ENCODE assay signal across 8 cellular contexts in the genomic region with DNA sequence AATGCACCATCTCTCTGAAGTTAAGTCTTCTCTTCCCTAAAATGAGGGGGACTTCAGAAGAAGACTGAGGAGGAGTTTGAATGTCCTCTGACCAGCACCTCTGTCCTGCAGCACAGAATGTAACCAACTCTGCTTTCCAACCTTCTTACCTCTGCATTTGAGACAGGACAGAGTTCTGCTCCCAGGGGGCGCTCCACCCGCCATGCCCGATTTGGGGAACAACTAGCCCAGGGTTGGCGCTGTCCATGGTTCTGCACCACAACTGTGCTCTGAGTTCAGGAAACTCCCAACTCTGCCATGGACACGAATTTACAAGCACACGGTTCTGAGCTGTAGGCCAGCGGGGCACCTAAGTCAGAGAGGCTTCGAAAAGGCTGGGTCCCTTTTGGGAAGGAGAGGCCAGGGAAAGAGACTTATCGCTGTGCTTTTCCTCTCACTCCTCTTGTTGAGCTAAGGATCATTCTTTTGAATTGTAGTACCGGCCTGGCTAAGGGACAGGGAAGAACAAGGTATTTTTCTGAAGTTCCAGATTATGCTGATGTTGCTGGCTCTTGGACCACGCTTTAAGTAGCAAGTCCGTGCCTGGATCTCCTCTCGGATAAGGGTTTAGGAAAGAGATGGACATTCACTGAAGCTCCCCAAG. TPM values are rescaled to one million over a fixed set of nuclear protein-coding genes. Genes with fewer than 3 reads are reported as not detected.
DNase-seq lines count a peak whose midpoint lies in the region; ATAC-seq and TF ChIP-seq lines count a peak whose summit lies in the region.

No MANE protein-coding gene starts in this region.

- H3K9me3 Mint-ChIP-seq in CD8-positive, alpha-beta T cell: peaks cover 14% of the 10 kb centered on the region
- peaks cover 19% of the 10 kb centered on the region for H3K9me3 Mint-ChIP-seq in chondrocyte (ENCODE audit: low read depth)

- H3K4me3 Mint-ChIP-seq in CD8-positive, alpha-beta T cell: no peak overlapping the region
- no peak overlapping the region for H3K4me3 Mint-ChIP-seq in chondrocyte (ENCODE audit: unreplicated experiment)

- no peaks in the 10 kb centered on the region for H3K36me3 ChIP-seq in CD8-positive, alpha-beta T cell (ENCODE audit: insufficient read depth, low read length)
- H3K36me3 ChIP-seq in right lobe of liver (no peaks in the 10 kb centered on the region), sigmoid colon (no peaks in the 10 kb centered on the region)

- CTCF ChIA-PET in CD8-positive, alpha-beta T cell (lab: Charles Lee): interaction anchor here (0.9 kb wide), 1 partner anchor 93 kb away, joined by 3 read pairs; no protein-coding TSS in a partner anchor

- peaks cover 26% of the 10 kb centered on the region for H3K27me3 Mint-ChIP-seq in CD8-positive, alpha-beta T cell (ENCODE audit: low read depth)
- no peaks in the 10 kb centered on the region for H3K27me3 Mint-ChIP-seq in chondrocyte (ENCODE audit: low read depth)

- DNase-seq in CD8-positive, alpha-beta T cell: peak in 6 of 7 experiments; percentile 16 to 65 (median 45)
- DNase-seq in KBM-7: peak; percentile 86
- DNase-seq in chondrocyte (ENCODE audit: low spot score): no peak
- DNase-seq in right lobe of liver: peak; percentile 67 to 79 (median 75)
- peak; percentile 16 for DNase-seq in stimulated activated CD8-positive, alpha-beta memory T cell treated with anti-CD3 and anti-CD28 coated beads, Interleukin-15, amount 100 ng/mL, for 1 hour (ENCODE audit: low read depth)
- no peak for DNase-seq in sigmoid colon

- no peaks in the 10 kb centered on the region for H3K27me3 ChIP-seq in CD8-positive, alpha-beta T cell (ENCODE audit: insufficient read depth, low read length)
- H3K27me3 ChIP-seq in right lobe of liver (no peaks in the 10 kb centered on the region), sigmoid colon (peaks cover 0 to 14% (median 0%) of the 10 kb centered on the region in 3 donors)

- peak; percentile 26 for TF ChIP-seq CTCF in CD8-positive, alpha-beta T cell (IDR thresholded peaks at IDR 0.05)
- 0 out of 2 replicates have a peak, but pooled peaks have one; percentile 14 for TF ChIP-seq CTCF in VCaP (conservative IDR thresholded peaks at IDR 0.05)
- peak; percentile 73 for TF ChIP-seq CTCF in chondrocyte (IDR thresholded peaks at IDR 0.05)
- peak; percentile 32 to 47 (median 34) for TF ChIP-seq CTCF in right lobe of liver (IDR thresholded peaks at IDR 0.05)
- TF ChIP-seq CTCF in sigmoid colon (IDR thresholded peaks at IDR 0.05): no peak

- no peak for TF ChIP-seq POLR2A in right lobe of liver (IDR thresholded peaks at IDR 0.05)
- no peak for TF ChIP-seq POLR2A in sigmoid colon (IDR thresholded peaks at IDR 0.05)

- H3K4me1 ChIP-seq in CD8-positive, alpha-beta T cell (ENCODE audit: insufficient read depth, low read length): no peaks in the 10 kb centered on the region
- H3K4me1 ChIP-seq in right lobe of liver (no peaks in the 10 kb centered on the region), sigmoid colon (no peaks in the 10 kb centered on the region)

- no peak overlapping the region for H3K27ac ChIP-seq in CD8-positive, alpha-beta T cell (ENCODE audit: low read depth, low read length)
- H3K27ac ChIP-seq in VCaP (no peak overlapping the region), right lobe of liver (no peak overlapping the region), sigmoid colon (no peak overlapping the region)

- peaks cover 3% of the 10 kb centered on the region for H3K36me3 Mint-ChIP-seq in CD8-positive, alpha-beta T cell
- H3K36me3 Mint-ChIP-seq in chondrocyte (ENCODE audit: low read depth): peaks cover 4% of the 10 kb centered on the region

- intact Hi-C loops in CD8-positive, alpha-beta T cell (cut with DNase I, micrococcal nuclease): no loop called here
- intact Hi-C loops in right lobe of liver (cut with DNase I) (no loop called here), sigmoid colon (cut with DNase I) (no loop called here)

- in situ Hi-C loops in KBM-7 (cut with MboI; ENCODE audit: low pct_unique_long_range_greater_than_20kb, low sequenced_read_pairs): no loop called here

- no peak overlapping the region for H3K4me3 ChIP-seq in CD8-positive, alpha-beta T cell (ENCODE audit: low read depth, low read length)
- H3K4me3 ChIP-seq in right lobe of liver (no peak overlapping the region), sigmoid colon (no peak overlapping the region)

- WGBS in right lobe of liver (ENCODE audit: insufficient coverage, low coverage, low lambda C conversion rate, missing lambda C conversion rate): 21% methylated on average over 10 of the region's 13 CpGs
- WGBS in sigmoid colon, 2 donors: 28 to 31% methylated on average over 13 of the region's 13 CpGs

- no peak overlapping the region for H3K27ac Mint-ChIP-seq in CD8-positive, alpha-beta T cell
- no peak overlapping the region for H3K27ac Mint-ChIP-seq in chondrocyte (ENCODE audit: unreplicated experiment)

- H3K9me3 ChIP-seq in CD8-positive, alpha-beta T cell (ENCODE audit: low read length): peaks cover 3% of the 10 kb centered on the region
- no peaks in the 10 kb centered on the region for H3K9me3 ChIP-seq in right lobe of liver
- peaks cover 0 to 5% (median 0%) of the 10 kb centered on the region in 4 donors for H3K9me3 ChIP-seq in sigmoid colon

- TF ChIP-seq EP300 in sigmoid colon (IDR thresholded peaks at IDR 0.05): no peak

- H3K4me1 Mint-ChIP-seq in CD8-positive, alpha-beta T cell (ENCODE audit: low read depth): no peaks in the 10 kb centered on the region
- no peaks in the 10 kb centered on the region for H3K4me1 Mint-ChIP-seq in chondrocyte (ENCODE audit: low read depth)

- POLR2A ChIA-PET in CD8-positive, alpha-beta T cell (lab: Charles Lee): no interaction called here

- no peak for ATAC-seq in CD8-positive, alpha-beta T cell
- ATAC-seq in right lobe of liver: peak; percentile 57 to 81 (median 74)
- no peak for ATAC-seq in GM21526 (IDR thresholded peaks at IDR 0.05; ENCODE audit: low FRiP score, unreplicated experiment)

RNA-seq across cellular contexts. Expression of a gene that starts 22.2 kb away (rescaled TPM):
- not detected for total RNA-seq in CD8-positive, alpha-beta T cell
- total RNA-seq in chondrocyte (not detected in 3 replicates), right lobe of liver (1 to 10 TPM in 1 of 6 experiments, under 1 TPM in 2, not detected in 3; 0.89 to 1.1 (median 0.92) TPM), sigmoid colon (under 1 TPM; 0.36 to 0.68 (median 0.52) TPM)
- polyA plus RNA-seq in sigmoid colon: not detected

RNA-seq across cellular contexts. Expression of a gene that starts 37.0 kb away (rescaled TPM):
- total RNA-seq in CD8-positive, alpha-beta T cell: 1 to 10 TPM in 1 of 2 experiments, under 1 TPM in 1; 0.84 to 1.4 TPM
- 6.3 to 14.3 TPM (median 8.9 TPM) in 3 replicates for total RNA-seq in chondrocyte
- total RNA-seq in right lobe of liver: 1 to 10 TPM; 1.2 to 5.2 (median 4.4) TPM
- 1 to 10 TPM; 3.3 to 5.8 (median 5.2) TPM for total RNA-seq in sigmoid colon
- polyA plus RNA-seq in sigmoid colon: 1 to 10 TPM; 1.4 to 3.6 (median 3.6) TPM

RNA-seq across cellular contexts. Expression of a gene that starts 38.6 kb away (rescaled TPM):
- not detected for total RNA-seq in CD8-positive, alpha-beta T cell
- total RNA-seq in chondrocyte (not detected in 3 replicates), right lobe of liver (1 to 10 TPM in 4 of 6 experiments, not detected in 2; 2.9 to 6.1 (median 3.4) TPM), sigmoid colon (1 to 10 TPM in 2 of 4 donors, under 1 TPM in 1, not detected in 1; 0.55 to 6.1 (median 5.6) TPM)
- 10 to 100 TPM in 1 of 3 donors, 1 to 10 TPM in 2; 1.2 to 10.2 (median 5.3) TPM for polyA plus RNA-seq in sigmoid colon

Comparison
In these comparisons a context has a peak if more than half of its experiments do, and no peak if none do; other contexts are left out.
1. ATAC-seq: peak in right lobe of liver (4 of 4); none in CD8-positive, alpha-beta T cell (single experiment) and GM21526 (single experiment).
2. DNase-seq: peak in CD8-positive, alpha-beta T cell (6 of 7), KBM-7 (single experiment), right lobe of liver (3 of 3) and stimulated activated CD8-positive, alpha-beta memory T cell treated with anti-CD3 and anti-CD28 coated beads, Interleukin-15, amount 100 ng/mL, for 1 hour (single experiment); none in chondrocyte (single experiment) and sigmoid colon (single experiment).
3. CTCF ChIP-seq: peak in CD8-positive, alpha-beta T cell (single experiment), VCaP (single experiment), chondrocyte (single experiment) and right lobe of liver (4 of 4); none in sigmoid colon (0 of 4).